1 cellular context compared by ENCODE assay signal in the genomic region with DNA sequence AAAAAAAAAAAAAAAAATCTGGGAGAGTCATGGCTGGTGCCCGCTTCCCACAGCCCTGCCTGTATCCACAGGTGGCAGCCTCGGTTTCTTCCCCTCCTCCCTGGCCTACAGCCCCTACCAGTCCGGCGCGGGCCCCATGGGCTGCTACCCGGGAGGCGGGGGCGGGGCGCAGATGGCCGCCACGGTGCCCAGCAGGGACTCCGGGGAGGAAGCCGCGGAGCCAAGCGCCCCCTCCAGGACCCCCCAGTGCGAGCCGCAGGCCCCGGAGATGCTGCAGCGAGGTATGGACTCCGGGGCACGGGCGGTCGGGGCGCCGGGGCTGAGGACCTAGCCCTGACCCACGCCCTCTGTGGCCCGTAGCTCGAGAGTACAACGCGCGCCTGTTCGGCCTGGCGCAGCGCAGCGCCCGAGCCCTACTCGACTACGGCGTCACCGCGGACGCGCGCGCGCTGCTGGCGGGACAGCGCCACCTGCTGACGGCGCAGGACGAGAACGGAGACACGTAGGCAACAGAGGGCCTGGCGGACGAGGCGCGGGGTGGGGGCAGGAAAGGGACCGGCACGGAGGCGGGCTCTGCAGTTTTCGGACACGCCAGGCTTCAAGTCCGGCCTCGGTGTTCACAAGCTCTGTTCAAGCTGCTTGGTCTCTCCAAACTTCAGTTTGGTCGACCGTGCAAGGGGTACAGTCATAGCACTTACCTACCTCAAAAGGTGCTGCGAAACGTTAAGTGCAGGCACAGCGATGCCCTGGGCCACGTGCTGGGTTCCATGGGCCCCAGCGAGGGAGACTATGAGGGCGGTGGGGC.
TF ChIP-seq lines count a peak whose summit lies in the region.

No MANE protein-coding gene starts in this region.

TF ChIP-seq in K562, 482 proteins besides CTCF, POLR2A, EP300 and RAD21 (continued from another document and continues in another):
- TF ChIP-seq ELK1 (CRISPR knock-in tag; IDR thresholded peaks at IDR 0.05) = no peak
- TF ChIP-seq NCOR1 (IDR thresholded peaks at IDR 0.05) = no peak
- TF ChIP-seq MTA2 (IDR thresholded peaks at IDR 0.05; ENCODE audit: low read depth) = no peak
- no peak for TF ChIP-seq ZNF24 (IDR thresholded peaks at IDR 0.05)
- TF ChIP-seq NONO (IDR thresholded peaks at IDR 0.05; ENCODE audit: low read depth in 2 of 2, low read length in 1 of 2) = 0 out of 4 replicates have a peak, but pooled peaks of 1 of the 2 experiments have one; percentile 31
- TF ChIP-seq, protein P1, sequence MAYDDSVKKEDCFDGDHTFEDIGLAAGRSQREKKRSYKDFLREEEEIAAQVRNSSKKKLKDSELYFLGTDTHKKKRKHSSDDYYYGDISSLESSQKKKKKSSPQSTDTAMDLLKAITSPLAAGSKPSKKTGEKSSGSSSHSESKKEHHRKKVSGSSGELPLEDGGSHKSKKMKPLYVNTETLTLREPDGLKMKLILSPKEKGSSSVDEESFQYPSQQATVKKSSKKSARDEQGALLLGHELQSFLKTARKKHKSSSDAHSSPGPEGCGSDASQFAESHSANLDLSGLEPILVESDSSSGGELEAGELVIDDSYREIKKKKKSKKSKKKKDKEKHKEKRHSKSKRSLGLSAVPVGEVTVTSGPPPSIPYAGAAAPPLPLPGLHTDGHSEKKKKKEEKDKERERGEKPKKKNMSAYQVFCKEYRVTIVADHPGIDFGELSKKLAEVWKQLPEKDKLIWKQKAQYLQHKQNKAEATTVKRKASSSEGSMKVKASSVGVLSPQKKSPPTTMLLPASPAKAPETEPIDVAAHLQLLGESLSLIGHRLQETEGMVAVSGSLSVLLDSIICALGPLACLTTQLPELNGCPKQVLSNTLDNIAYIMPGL (CRISPR knock-in tag; IDR thresholded peaks at IDR 0.05) = peak; percentile 34; the same call in 1 of the 2 replicates
- no peak for TF ChIP-seq ZNF584 (CRISPR knock-in tag; IDR thresholded peaks at IDR 0.05; ENCODE audit: low read depth)
- TF ChIP-seq TARDBP (IDR thresholded peaks at IDR 0.05) = no peak
- TF ChIP-seq ZNF354B (CRISPR knock-in tag; IDR thresholded peaks at IDR 0.05) = no peak
- TF ChIP-seq ATF1 (CRISPR knock-in tag; IDR thresholded peaks at IDR 0.05) = peak; percentile 81
- peak; percentile 94 for TF ChIP-seq ATF1 (tag; IDR thresholded peaks at IDR 0.05)
- no peak for TF ChIP-seq XRCC3 (IDR thresholded peaks at IDR 0.05)
- no peak for TF ChIP-seq SRSF3 (IDR thresholded peaks at IDR 0.05; ENCODE audit: insufficient read depth, low read length)
- no peak for TF ChIP-seq TAF7 (tag; IDR thresholded peaks at IDR 0.05)
- TF ChIP-seq, protein P2, sequence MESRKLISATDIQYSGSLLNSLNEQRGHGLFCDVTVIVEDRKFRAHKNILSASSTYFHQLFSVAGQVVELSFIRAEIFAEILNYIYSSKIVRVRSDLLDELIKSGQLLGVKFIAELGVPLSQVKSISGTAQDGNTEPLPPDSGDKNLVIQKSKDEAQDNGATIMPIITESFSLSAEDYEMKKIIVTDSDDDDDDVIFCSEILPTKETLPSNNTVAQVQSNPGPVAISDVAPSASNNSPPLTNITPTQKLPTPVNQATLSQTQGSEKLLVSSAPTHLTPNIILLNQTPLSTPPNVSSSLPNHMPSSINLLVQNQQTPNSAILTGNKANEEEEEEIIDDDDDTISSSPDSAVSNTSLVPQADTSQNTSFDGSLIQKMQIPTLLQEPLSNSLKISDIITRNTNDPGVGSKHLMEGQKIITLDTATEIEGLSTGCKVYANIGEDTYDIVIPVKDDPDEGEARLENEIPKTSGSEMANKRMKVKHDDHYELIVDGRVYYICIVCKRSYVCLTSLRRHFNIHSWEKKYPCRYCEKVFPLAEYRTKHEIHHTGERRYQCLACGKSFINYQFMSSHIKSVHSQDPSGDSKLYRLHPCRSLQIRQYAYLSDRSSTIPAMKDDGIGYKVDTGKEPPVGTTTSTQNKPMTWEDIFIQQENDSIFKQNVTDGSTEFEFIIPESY (CRISPR knock-in tag; IDR thresholded peaks at IDR 0.05) = peak; percentile 56; the same call in 1 of the 2 replicates
- TF ChIP-seq GABPB1 (CRISPR knock-in tag; IDR thresholded peaks at IDR 0.05) = peak; percentile 80
- no peak for TF ChIP-seq HSF4 (CRISPR knock-in tag; IDR thresholded peaks at IDR 0.05; ENCODE audit: borderline replicate concordance)
- TF ChIP-seq LEF1 (IDR thresholded peaks at IDR 0.05) = no peak
- peak; percentile 21; the same call in 1 of the 2 replicates for TF ChIP-seq ZNF589 (CRISPR knock-in tag; IDR thresholded peaks at IDR 0.05; ENCODE audit: low read depth)
- no peak for TF ChIP-seq PREB (CRISPR knock-in tag; IDR thresholded peaks at IDR 0.05)
- no peak for TF ChIP-seq PHTF2 (CRISPR knock-in tag; IDR thresholded peaks at IDR 0.05)
- TF ChIP-seq ZNF197 (CRISPR knock-in tag; IDR thresholded peaks at IDR 0.05; ENCODE audit: low read depth) = no peak
- TF ChIP-seq NFRKB (IDR thresholded peaks at IDR 0.05; ENCODE audit: low read depth) = no peak
- TF ChIP-seq KDM1A (IDR thresholded peaks at IDR 0.05) = no peak
- no peak for TF ChIP-seq KLF10 (CRISPR knock-in tag; IDR thresholded peaks at IDR 0.05)
- TF ChIP-seq NRF1 (conservative IDR thresholded peaks at IDR 0.05 in 1 of 2, IDR thresholded peaks at IDR 0.05 in 1 of 2) = peak; percentile 81 to 83
- TF ChIP-seq, protein P3, sequence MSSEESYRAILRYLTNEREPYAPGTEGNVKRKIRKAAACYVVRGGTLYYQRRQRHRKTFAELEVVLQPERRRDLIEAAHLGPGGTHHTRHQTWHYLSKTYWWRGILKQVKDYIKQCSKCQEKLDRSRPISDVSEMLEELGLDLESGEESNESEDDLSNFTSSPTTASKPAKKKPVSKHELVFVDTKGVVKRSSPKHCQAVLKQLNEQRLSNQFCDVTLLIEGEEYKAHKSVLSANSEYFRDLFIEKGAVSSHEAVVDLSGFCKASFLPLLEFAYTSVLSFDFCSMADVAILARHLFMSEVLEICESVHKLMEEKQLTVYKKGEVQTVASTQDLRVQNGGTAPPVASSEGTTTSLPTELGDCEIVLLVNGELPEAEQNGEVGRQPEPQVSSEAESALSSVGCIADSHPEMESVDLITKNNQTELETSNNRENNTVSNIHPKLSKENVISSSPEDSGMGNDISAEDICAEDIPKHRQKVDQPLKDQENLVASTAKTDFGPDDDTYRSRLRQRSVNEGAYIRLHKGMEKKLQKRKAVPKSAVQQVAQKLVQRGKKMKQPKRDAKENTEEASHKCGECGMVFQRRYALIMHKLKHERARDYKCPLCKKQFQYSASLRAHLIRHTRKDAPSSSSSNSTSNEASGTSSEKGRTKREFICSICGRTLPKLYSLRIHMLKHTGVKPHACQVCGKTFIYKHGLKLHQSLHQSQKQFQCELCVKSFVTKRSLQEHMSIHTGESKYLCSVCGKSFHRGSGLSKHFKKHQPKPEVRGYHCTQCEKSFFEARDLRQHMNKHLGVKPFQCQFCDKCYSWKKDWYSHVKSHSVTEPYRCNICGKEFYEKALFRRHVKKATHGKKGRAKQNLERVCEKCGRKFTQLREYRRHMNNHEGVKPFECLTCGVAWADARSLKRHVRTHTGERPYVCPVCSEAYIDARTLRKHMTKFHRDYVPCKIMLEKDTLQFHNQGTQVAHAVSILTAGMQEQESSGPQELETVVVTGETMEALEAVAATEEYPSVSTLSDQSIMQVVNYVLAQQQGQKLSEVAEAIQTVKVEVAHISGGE (CRISPR knock-in tag; IDR thresholded peaks at IDR 0.05) = peak in 1 of 3 experiments; percentile 31; a peak in 1 of 6 replicates
- TF ChIP-seq NR0B1 (IDR thresholded peaks at IDR 0.05; ENCODE audit: partially characterized antibody) = no peak
- no peak for TF ChIP-seq ZNF217 (CRISPR knock-in tag; IDR thresholded peaks at IDR 0.05)
- no peak for TF ChIP-seq POLR3A (IDR thresholded peaks at IDR 0.05; ENCODE audit: borderline replicate concordance, extremely low read depth, insufficient read depth, insufficient read length)
- TF ChIP-seq, protein P4, sequence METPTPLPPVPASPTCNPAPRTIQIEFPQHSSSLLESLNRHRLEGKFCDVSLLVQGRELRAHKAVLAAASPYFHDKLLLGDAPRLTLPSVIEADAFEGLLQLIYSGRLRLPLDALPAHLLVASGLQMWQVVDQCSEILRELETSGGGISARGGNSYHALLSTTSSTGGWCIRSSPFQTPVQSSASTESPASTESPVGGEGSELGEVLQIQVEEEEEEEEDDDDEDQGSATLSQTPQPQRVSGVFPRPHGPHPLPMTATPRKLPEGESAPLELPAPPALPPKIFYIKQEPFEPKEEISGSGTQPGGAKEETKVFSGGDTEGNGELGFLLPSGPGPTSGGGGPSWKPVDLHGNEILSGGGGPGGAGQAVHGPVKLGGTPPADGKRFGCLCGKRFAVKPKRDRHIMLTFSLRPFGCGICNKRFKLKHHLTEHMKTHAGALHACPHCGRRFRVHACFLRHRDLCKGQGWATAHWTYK (CRISPR knock-in tag; IDR thresholded peaks at IDR 0.05) = no peak; the same call in 1 of the 2 replicates
- TF ChIP-seq PHF21A (IDR thresholded peaks at IDR 0.05; ENCODE audit: borderline replicate concordance, low read depth) = no peak
- TF ChIP-seq NR3C1 (CRISPR knock-in tag; IDR thresholded peaks at IDR 0.05) = no peak
- TF ChIP-seq ADNP (tag; IDR thresholded peaks at IDR 0.05) = no peak
- no peak for TF ChIP-seq CBFA2T3 (IDR thresholded peaks at IDR 0.05)
- TF ChIP-seq RBM22 (IDR thresholded peaks at IDR 0.05; ENCODE audit: low read depth, low read length, poor library complexity, severe bottlenecking) = no peak
- TF ChIP-seq SMAD2 (IDR thresholded peaks at IDR 0.05; ENCODE audit: low read depth, low read length) = no peak
- TF ChIP-seq PTBP1 (IDR thresholded peaks at IDR 0.05; ENCODE audit: low read depth, low read length) = no peak
- TF ChIP-seq LCOR (CRISPR knock-in tag; IDR thresholded peaks at IDR 0.05) = no peak
- no peak for TF ChIP-seq MCM3 (IDR thresholded peaks at IDR 0.05)
- no peak for TF ChIP-seq ZBTB2 (IDR thresholded peaks at IDR 0.05)
- no peak for TF ChIP-seq ELF2 (CRISPR knock-in tag; IDR thresholded peaks at IDR 0.05)
- no peak for TF ChIP-seq KDM2B (CRISPR knock-in tag; IDR thresholded peaks at IDR 0.05)
- no peak for TF ChIP-seq RUNX1 (IDR thresholded peaks at IDR 0.05; ENCODE audit: low read depth)
- no peak for TF ChIP-seq ZNF408 (CRISPR knock-in tag; IDR thresholded peaks at IDR 0.05; ENCODE audit: low read depth)
- TF ChIP-seq ZNF184 (CRISPR knock-in tag; IDR thresholded peaks at IDR 0.05) = no peak
- TF ChIP-seq, protein P5, sequence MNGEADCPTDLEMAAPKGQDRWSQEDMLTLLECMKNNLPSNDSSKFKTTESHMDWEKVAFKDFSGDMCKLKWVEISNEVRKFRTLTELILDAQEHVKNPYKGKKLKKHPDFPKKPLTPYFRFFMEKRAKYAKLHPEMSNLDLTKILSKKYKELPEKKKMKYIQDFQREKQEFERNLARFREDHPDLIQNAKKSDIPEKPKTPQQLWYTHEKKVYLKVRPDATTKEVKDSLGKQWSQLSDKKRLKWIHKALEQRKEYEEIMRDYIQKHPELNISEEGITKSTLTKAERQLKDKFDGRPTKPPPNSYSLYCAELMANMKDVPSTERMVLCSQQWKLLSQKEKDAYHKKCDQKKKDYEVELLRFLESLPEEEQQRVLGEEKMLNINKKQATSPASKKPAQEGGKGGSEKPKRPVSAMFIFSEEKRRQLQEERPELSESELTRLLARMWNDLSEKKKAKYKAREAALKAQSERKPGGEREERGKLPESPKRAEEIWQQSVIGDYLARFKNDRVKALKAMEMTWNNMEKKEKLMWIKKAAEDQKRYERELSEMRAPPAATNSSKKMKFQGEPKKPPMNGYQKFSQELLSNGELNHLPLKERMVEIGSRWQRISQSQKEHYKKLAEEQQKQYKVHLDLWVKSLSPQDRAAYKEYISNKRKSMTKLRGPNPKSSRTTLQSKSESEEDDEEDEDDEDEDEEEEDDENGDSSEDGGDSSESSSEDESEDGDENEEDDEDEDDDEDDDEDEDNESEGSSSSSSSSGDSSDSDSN (IDR thresholded peaks at IDR 0.05; ENCODE audit: borderline replicate concordance in 1 of 2, low read depth in 2 of 2, low read length in 2 of 2) = peak in 1 of 2 experiments; percentile 72; a peak in 1 of 4 replicates
- no peak for TF ChIP-seq HDAC6 (IDR thresholded peaks at IDR 0.05; ENCODE audit: low read depth, low read length)
- TF ChIP-seq GTF2E2 (tag; IDR thresholded peaks at IDR 0.05) = no peak
- no peak for TF ChIP-seq CAMTA2 (CRISPR knock-in tag; conservative IDR thresholded peaks at IDR 0.05)
- TF ChIP-seq ZNF668 (CRISPR knock-in tag; IDR thresholded peaks at IDR 0.05) = no peak
